7 cellular contexts compared by ENCODE assay signal in genomic region chr1:233383984-233384383, GRCh38. TPM values are rescaled to one million over a fixed set of nuclear protein-coding genes. Genes with fewer than 3 reads are reported as not detected.
"Had no signal": no experiment of that assay in that cellular context is flagged by ENCODE, and none has a peak within 500 bp of the region (broad histone marks: within the 10 kb centered on the region; RNA-seq: fewer than 3 reads in every experiment).

No MANE protein-coding gene starts in this region.

- H3K9ac ChIP-seq: GM23248, KMS-11 had no signal

- H3K4me2 ChIP-seq: KMS-11 had no signal

- H3K27ac ChIP-seq: GM23248, KMS-11 had no signal

- H3K4me3 ChIP-seq: GM23248 had no signal

- DNase-seq: GM23248, GOT3, H7, HCEC 1CT, Karpas-422, KBM-7 had no signal

- H2AFZ ChIP-seq: GM23248 had no signal

RNA-seq across cellular contexts. Expression of gene MAP3K21, which starts 56.5 kb away (rescaled TPM):
- total RNA-seq: GM23248 had no signal
